1 cellular context compared by ENCODE assay signal in genomic region chr16:28974437-28975157, GRCh38.
A peak's percentile ranks its signal among the peaks of the same experiment; 100 is the strongest.
TF ChIP-seq lines count a peak whose summit lies in the region.

SPNS1 (plus strand) TSS chr16:28974778; CDS start chr16:28975152, 374 bp downstream.

TF ChIP-seq in K562, 482 proteins besides CTCF, POLR2A, EP300 and RAD21 (continued from another document and continues in another):
- TF ChIP-seq MBD1 (CRISPR knock-in tag; IDR thresholded peaks at IDR 0.05) (no peak), DEAF1 (CRISPR knock-in tag; IDR thresholded peaks at IDR 0.05) (no peak), ZNF282 (CRISPR knock-in tag; IDR thresholded peaks at IDR 0.05) (no peak), ZNF347 (CRISPR knock-in tag; IDR thresholded peaks at IDR 0.05; ENCODE audit: low read depth) (no peak), ZNF655 (CRISPR knock-in tag; IDR thresholded peaks at IDR 0.05) (no peak), ZMIZ1 (IDR thresholded peaks at IDR 0.05; ENCODE audit: low read depth in 2 of 2, low read length in 2 of 2) (0 out of 4 replicates have a peak, but pooled peaks of 1 of the 2 experiments have one; percentile 65), TAF9B (IDR thresholded peaks at IDR 0.05; ENCODE audit: partially characterized antibody) (peak; percentile 92), ZSCAN32 (CRISPR knock-in tag; IDR thresholded peaks at IDR 0.05) (no peak), ZNF253 (CRISPR knock-in tag; conservative IDR thresholded peaks at IDR 0.05) (no peak), HES1 (IDR thresholded peaks at IDR 0.05; ENCODE audit: low read depth) (peak; percentile 76), MAFK (IDR thresholded peaks at IDR 0.05; ENCODE audit: low read length) (0 out of 2 replicates have a peak, but pooled peaks have one; percentile 30), NEUROD1 (IDR thresholded peaks at IDR 0.05; ENCODE audit: borderline replicate concordance, low read depth, low read length, partially characterized antibody) (peak; percentile 79), PTBP1 (IDR thresholded peaks at IDR 0.05; ENCODE audit: low read depth, low read length) (no peak), DIDO1 (tag; IDR thresholded peaks at IDR 0.05; ENCODE audit: low read depth) (peak; percentile 87), CEBPZ (IDR thresholded peaks at IDR 0.05; ENCODE audit: borderline replicate concordance, low read depth, low read length) (no peak), ZFPM2 (CRISPR knock-in tag; IDR thresholded peaks at IDR 0.05) (0 out of 2 replicates have a peak, but pooled peaks have one; percentile 52), EP400 (IDR thresholded peaks at IDR 0.05) (peak; percentile 88), ZNF584 (CRISPR knock-in tag; IDR thresholded peaks at IDR 0.05; ENCODE audit: low read depth) (no peak), HDAC6 (IDR thresholded peaks at IDR 0.05; ENCODE audit: low read depth, low read length) (no peak), MXD1 (CRISPR knock-in tag; IDR thresholded peaks at IDR 0.05; ENCODE audit: borderline replicate concordance, poor library complexity, severe bottlenecking) (peak; percentile 19), TRIM24 (IDR thresholded peaks at IDR 0.05) (peak in 1 of 2 experiments; percentile 54; a peak in 2 of 4 replicates), CBX3 (IDR thresholded peaks at IDR 0.05; ENCODE audit: borderline replicate concordance in 1 of 2, low read length in 2 of 2) (peak in 1 of 2 experiments; percentile 31; a peak in 1 of 3 replicates), KDM1A (IDR thresholded peaks at IDR 0.05) (peak; percentile 93 to 95), ZNF778 (CRISPR knock-in tag; IDR thresholded peaks at IDR 0.05) (no peak), ZNF324 (CRISPR knock-in tag; IDR thresholded peaks at IDR 0.05) (no peak), LCOR (CRISPR knock-in tag; IDR thresholded peaks at IDR 0.05) (no peak), MXI1 (IDR thresholded peaks at IDR 0.05; ENCODE audit: low read depth, low read length) (peak; percentile 91), KAT8 (IDR thresholded peaks at IDR 0.05; ENCODE audit: low read depth) (peak; percentile 64; the same call in 1 of the 2 replicates), CBX1 (IDR thresholded peaks at IDR 0.05; ENCODE audit: low read depth) (peak; percentile 94), SMARCA4 (IDR thresholded peaks at IDR 0.05) (no peak), SRSF3 (IDR thresholded peaks at IDR 0.05; ENCODE audit: insufficient read depth, low read length) (no peak), MAX (CRISPR knock-in tag; IDR thresholded peaks at IDR 0.05) (peak; percentile 93), ZNF239 (CRISPR knock-in tag; IDR thresholded peaks at IDR 0.05) (no peak), SMARCB1 (IDR thresholded peaks at IDR 0.05; ENCODE audit: insufficient read length, low read depth) (no peak), ETV1 (tag; conservative IDR thresholded peaks at IDR 0.05; ENCODE audit: low read depth) (peak; percentile 60; the same call in 1 of the 2 replicates), RBFOX2 (IDR thresholded peaks at IDR 0.05; ENCODE audit: low read depth, low read length) (peak; percentile 88), RBM14 (IDR thresholded peaks at IDR 0.05; ENCODE audit: borderline replicate concordance, insufficient read depth, low read depth, low read length) (0 out of 2 replicates have a peak, but pooled peaks have one; percentile 47), NCOA1 (IDR thresholded peaks at IDR 0.05; ENCODE audit: low read depth) (peak; percentile 17; the same call in 1 of the 2 replicates), ZNF384 (IDR thresholded peaks at IDR 0.05; ENCODE audit: low read depth, low read length) (0 out of 2 replicates have a peak, but pooled peaks have one; percentile 24), ZNF431 (CRISPR knock-in tag; IDR thresholded peaks at IDR 0.05) (0 out of 2 replicates have a peak, but pooled peaks have one; percentile 31), TCF7 (IDR thresholded peaks at IDR 0.05; ENCODE audit: borderline replicate concordance) (0 out of 2 replicates have a peak, but pooled peaks have one; percentile 72), ZFX (CRISPR knock-in tag; IDR thresholded peaks at IDR 0.05) (peak; percentile 83), RB1 (IDR thresholded peaks at IDR 0.05; ENCODE audit: low read depth) (peak; percentile 67; the same call in 1 of the 2 replicates), CREB5 (CRISPR knock-in tag; IDR thresholded peaks at IDR 0.05) (no peak), PRPF4 (IDR thresholded peaks at IDR 0.05; ENCODE audit: insufficient read depth, low read depth, low read length, poor library complexity, severe bottlenecking) (no peak), PHF20 (IDR thresholded peaks at IDR 0.05; ENCODE audit: partially characterized antibody) (peak; percentile 99), SLC30A9 (CRISPR knock-in tag; IDR thresholded peaks at IDR 0.05) (no peak)
